Comparison of ENCODE assay signal across 26 cellular contexts in the genomic region with DNA sequence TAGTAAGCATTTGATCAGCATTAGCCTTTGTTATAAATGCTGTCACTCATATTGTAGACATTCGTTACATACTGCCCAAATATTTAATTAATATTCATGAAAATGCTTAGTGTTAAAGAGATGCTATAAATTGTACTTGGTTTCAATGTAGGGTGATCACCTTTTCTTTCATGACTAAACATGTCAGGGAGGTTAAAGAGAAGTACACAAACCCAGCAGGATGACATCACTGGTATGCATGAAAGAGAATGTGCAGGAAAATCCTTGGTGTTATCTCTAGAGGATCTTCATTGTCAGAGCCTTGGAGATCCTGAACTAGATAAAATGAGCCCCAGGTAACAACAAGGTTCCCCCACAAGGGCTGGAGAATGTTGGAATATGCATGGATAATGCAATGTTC. TPM values are rescaled to one million over a fixed set of nuclear protein-coding genes. Genes with fewer than 3 reads are reported as not detected.
"Had no signal": no experiment of that assay in that cellular context is flagged by ENCODE, and none has a peak within 500 bp of the region (broad histone marks: within the 10 kb centered on the region; RNA-seq: fewer than 3 reads in every experiment).

No MANE protein-coding gene starts in this region.

- H3K36me3 Mint-ChIP-seq: neural progenitor cell; stimulated activated effector memory CD8-positive, alpha-beta T cell treated with anti-CD3 and anti-CD28 coated beads, Interleukin-12 subunit alpha, Interleukin-12 subunit beta, amount 100 ng/mL, for 72 hours; type B pancreatic cell had no signal

- H3K4me3 Mint-ChIP-seq: endodermal cell; naive thymus-derived CD4-positive, alpha-beta T cell; nephron; neural progenitor cell; stimulated activated effector memory CD8-positive, alpha-beta T cell treated with anti-CD3 and anti-CD28 coated beads, Interleukin-12 subunit alpha, Interleukin-12 subunit beta, amount 100 ng/mL, for 72 hours; type B pancreatic cell had no signal

- ATAC-seq: left lobe of liver; naive thymus-derived CD4-positive, alpha-beta T cell; sciatic nerve; stimulated activated effector memory CD8-positive, alpha-beta T cell treated with anti-CD3 and anti-CD28 coated beads, Interleukin-12 subunit alpha, Interleukin-12 subunit beta, amount 100 ng/mL, for 72 hours had no signal

- H3K36me3 ChIP-seq: esophagus squamous epithelium, neural progenitor cell, stomach, thyroid gland had no signal

- H3K4me1 Mint-ChIP-seq: endodermal cell; naive thymus-derived CD4-positive, alpha-beta T cell; nephron; neural progenitor cell; stimulated activated effector memory CD8-positive, alpha-beta T cell treated with anti-CD3 and anti-CD28 coated beads, Interleukin-12 subunit alpha, Interleukin-12 subunit beta, amount 100 ng/mL, for 72 hours had no signal

- H3K27me3 ChIP-seq: esophagus squamous epithelium, neural progenitor cell, stomach, thyroid gland had no signal

- FAIRE-seq: kidney had no signal

- H3K79me2 ChIP-seq: parathyroid adenoma had no signal

- H3K4me2 ChIP-seq: neural progenitor cell, smooth muscle cell had no signal

- H3K9me3 ChIP-seq: thyroid gland had no signal

- H2AFZ ChIP-seq: neural progenitor cell, parathyroid adenoma had no signal

- H3K9ac ChIP-seq: neural progenitor cell, parathyroid adenoma had no signal

- H3K4me1 ChIP-seq: esophagus squamous epithelium, neural progenitor cell, parathyroid adenoma, stomach, thyroid gland had no signal

- H3K27ac Mint-ChIP-seq: endodermal cell; naive thymus-derived CD4-positive, alpha-beta T cell; nephron; neural progenitor cell; progenitor cell of endocrine pancreas; stimulated activated effector memory CD8-positive, alpha-beta T cell treated with anti-CD3 and anti-CD28 coated beads, Interleukin-12 subunit alpha, Interleukin-12 subunit beta, amount 100 ng/mL, for 72 hours; type B pancreatic cell had no signal

- H3K27ac ChIP-seq: dorsolateral prefrontal cortex, esophagus squamous epithelium, neural progenitor cell, parathyroid adenoma, stomach, thyroid gland had no signal

- H3K9me3 Mint-ChIP-seq: nephron; stimulated activated effector memory CD8-positive, alpha-beta T cell treated with anti-CD3 and anti-CD28 coated beads, Interleukin-12 subunit alpha, Interleukin-12 subunit beta, amount 100 ng/mL, for 72 hours; type B pancreatic cell had no signal

- H3K4me3 ChIP-seq: dorsolateral prefrontal cortex, esophagus squamous epithelium, lung, neural progenitor cell, smooth muscle cell, stomach, thyroid gland had no signal

- DNase-seq: dorsolateral prefrontal cortex; effector CD8-positive, alpha-beta T cell; endodermal cell; erythroblast; esophagus squamous epithelium; kidney; mesenchymal stem cell; midbrain; naive thymus-derived CD4-positive, alpha-beta T cell; stimulated activated CD4-positive, alpha-beta T cell treated with anti-CD3 and anti-CD28 coated beads, Interleukin-12 subunit alpha, Interleukin-12 subunit beta, amount 100 ng/mL, for 4 hours; stimulated activated CD4-positive, alpha-beta T cell treated with anti-CD3 and anti-CD28 coated beads, Interleukin-1b, Interleukin-23, amount 100 ng/mL, for 48 hours; stimulated activated CD4-positive, alpha-beta T cell treated with anti-CD3 and anti-CD28 coated beads, Interleukin-4, amount 100 ng/mL, for 1 hour; stimulated activated naive CD4-positive, alpha-beta T cell treated with Interleukin-2 at 50 U/mL for 16 hours; stomach; thyroid gland had no signal

RNA-seq across cellular contexts. Expression of a gene that starts 33.1 kb away (rescaled TPM):
- total RNA-seq: endodermal cell; left lobe of liver; naive thymus-derived CD4-positive, alpha-beta T cell; osteoblast; smooth muscle cell had no signal
- polyA plus RNA-seq: naive thymus-derived CD4-positive, alpha-beta T cell; smooth muscle cell had no signal
